In the genomic region with DNA sequence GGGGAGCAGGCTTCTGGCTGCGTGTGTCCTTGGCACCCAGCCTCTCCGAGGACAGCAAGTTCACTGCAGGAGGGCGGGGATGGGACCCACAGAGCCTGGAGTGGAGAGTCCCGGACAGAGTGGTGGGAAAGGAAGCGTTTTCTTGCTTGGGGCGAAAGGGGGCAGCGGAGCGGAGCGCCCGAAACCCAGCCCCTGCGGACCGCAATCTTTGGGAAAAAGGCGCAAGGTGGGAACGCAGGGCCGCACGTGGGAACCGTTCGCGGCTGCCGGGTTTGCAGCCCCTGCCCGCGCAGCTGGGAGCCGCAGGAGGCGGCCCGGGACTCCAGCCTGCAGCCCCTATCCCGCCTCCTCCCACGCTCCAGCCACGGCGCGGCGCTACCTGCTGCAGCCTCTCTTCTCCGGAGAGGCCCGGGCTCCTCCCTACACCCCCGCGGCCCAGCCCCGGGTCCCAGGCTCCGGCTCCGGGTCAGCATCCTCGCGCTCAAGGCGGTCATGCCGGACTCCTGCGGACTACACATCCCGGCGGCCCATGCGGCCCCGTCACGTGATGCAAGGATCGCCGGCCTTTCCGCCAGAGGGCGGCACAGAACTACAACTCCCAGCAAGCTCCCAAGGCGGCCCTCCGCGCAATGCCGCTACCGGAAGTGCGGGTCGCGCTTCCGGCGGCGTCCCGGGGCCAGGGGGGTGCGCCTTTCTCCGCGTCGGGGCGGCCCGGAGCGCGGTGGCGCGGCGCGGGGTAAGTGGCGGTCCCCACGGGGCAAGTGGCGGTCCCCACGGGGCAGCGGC, we compare ENCODE assay signal across 1 cellular context.
A peak's percentile ranks its signal among the peaks of the same experiment; 100 is the strongest.
TF ChIP-seq lines count a peak whose summit lies in the region.

Gene NTHL1, minus strand, starts transcription at position 505 of the 786 bp plus-strand sequence. Its CDS starts 11 bp downstream, at position 494.
Gene TSC2, plus strand, starts transcription at position 656 of the 786 bp plus-strand sequence. CDS start 631 bp downstream, outside the sequence.

TF ChIP-seq in HepG2, 621 proteins besides CTCF, POLR2A, EP300 and RAD21 (continued from another document and continues in another):
- TF ChIP-seq TFE3 (CRISPR knock-in tag; IDR thresholded peaks at IDR 0.05) (peak; percentile 84), KAT7 (CRISPR knock-in tag; IDR thresholded peaks at IDR 0.05; ENCODE audit: borderline replicate concordance) (no peak; the same call in 1 of the 2 replicates), CHCHD3 (CRISPR knock-in tag; IDR thresholded peaks at IDR 0.05) (no peak), ZNF605 (CRISPR knock-in tag; IDR thresholded peaks at IDR 0.05) (peak; percentile 66; the same call in 1 of the 2 replicates), SKIL (CRISPR knock-in tag; IDR thresholded peaks at IDR 0.05; ENCODE audit: borderline replicate concordance) (peak; percentile 48; the same call in 1 of the 2 replicates), ZNF260 (CRISPR knock-in tag; IDR thresholded peaks at IDR 0.05; ENCODE audit: borderline replicate concordance, low read depth) (no peak), MIXL1 (CRISPR knock-in tag; IDR thresholded peaks at IDR 0.05) (peak; percentile 19; the same call in 1 of the 2 replicates), SOX13 (IDR thresholded peaks at IDR 0.05) (no peak), SOX13 (CRISPR knock-in tag; conservative IDR thresholded peaks at IDR 0.05 in 1 of 2, IDR thresholded peaks at IDR 0.05 in 1 of 2) (no peak; a peak in 1 of 4 replicates), ZFP41 (CRISPR knock-in tag; IDR thresholded peaks at IDR 0.05; ENCODE audit: borderline replicate concordance) (no peak), ZNF775 (CRISPR knock-in tag; IDR thresholded peaks at IDR 0.05; ENCODE audit: borderline replicate concordance) (no peak; the same call in 1 of the 2 replicates), ATF1 (CRISPR knock-in tag; IDR thresholded peaks at IDR 0.05) (no peak), EEA1 (CRISPR knock-in tag; IDR thresholded peaks at IDR 0.05; ENCODE audit: borderline replicate concordance) (no peak), ZNF331 (CRISPR knock-in tag; IDR thresholded peaks at IDR 0.05) (no peak; the same call in 1 of the 2 replicates), ZSCAN30 (CRISPR knock-in tag; IDR thresholded peaks at IDR 0.05) (no peak), JUND (CRISPR knock-in tag; IDR thresholded peaks at IDR 0.05) (no peak), EZH2 (conservative IDR thresholded peaks at IDR 0.05; ENCODE audit: low read depth, low read length) (no peak), CHD4 (IDR thresholded peaks at IDR 0.05; ENCODE audit: borderline replicate concordance, low read length) (no peak), ZNF235 (CRISPR knock-in tag; IDR thresholded peaks at IDR 0.05; ENCODE audit: borderline replicate concordance) (0 out of 2 replicates have a peak, but pooled peaks have one; percentile 70), LCORL (IDR thresholded peaks at IDR 0.05) (0 out of 2 replicates have a peak, but pooled peaks have one; percentile 11), LCORL (CRISPR knock-in tag; IDR thresholded peaks at IDR 0.05) (peak; percentile 67), HMGXB3 (CRISPR knock-in tag; IDR thresholded peaks at IDR 0.05; ENCODE audit: borderline replicate concordance) (peak; percentile 38; the same call in 1 of the 2 replicates), ZMYM3 (CRISPR knock-in tag; IDR thresholded peaks at IDR 0.05) (no peak; the same call in 1 of the 2 replicates), ZNF143 (CRISPR knock-in tag; IDR thresholded peaks at IDR 0.05) (peak; percentile 97), WIZ (CRISPR knock-in tag; IDR thresholded peaks at IDR 0.05) (0 out of 2 replicates have a peak, but pooled peaks have one; percentile 44), ZNF746 (CRISPR knock-in tag; IDR thresholded peaks at IDR 0.05) (no peak; the same call in 1 of the 2 replicates), NR3C1 (CRISPR knock-in tag; IDR thresholded peaks at IDR 0.05) (no peak), ZNF577 (CRISPR knock-in tag; IDR thresholded peaks at IDR 0.05; ENCODE audit: borderline replicate concordance, low read depth) (no peak), ZNF292 (CRISPR knock-in tag; IDR thresholded peaks at IDR 0.05; ENCODE audit: borderline replicate concordance, low read depth) (0 out of 2 replicates have a peak, but pooled peaks have one; percentile 16), SIN3A (IDR thresholded peaks at IDR 0.05; ENCODE audit: borderline replicate concordance, low read depth, low read length) (peak; percentile 47; the same call in 1 of the 2 replicates), TFDP2 (CRISPR knock-in tag; IDR thresholded peaks at IDR 0.05) (peak; percentile 75), REXO4 (CRISPR knock-in tag; IDR thresholded peaks at IDR 0.05; ENCODE audit: borderline replicate concordance) (no peak), MTA3 (CRISPR knock-in tag; IDR thresholded peaks at IDR 0.05) (no peak), FOXJ3 (CRISPR knock-in tag; IDR thresholded peaks at IDR 0.05; ENCODE audit: borderline replicate concordance) (no peak), ARNTL (CRISPR knock-in tag; IDR thresholded peaks at IDR 0.05) (peak; percentile 56; the same call in 1 of the 2 replicates), MAFF (IDR thresholded peaks at IDR 0.05; ENCODE audit: low read depth, low read length) (no peak), BORCS8-MEF2B (CRISPR knock-in tag; IDR thresholded peaks at IDR 0.05) (no peak; the same call in none of the 2 replicates), GMEB2 (CRISPR knock-in tag; IDR thresholded peaks at IDR 0.05; ENCODE audit: low read depth) (peak; percentile 89), THYN1 (CRISPR knock-in tag; IDR thresholded peaks at IDR 0.05; ENCODE audit: borderline replicate concordance, low read depth) (no peak), IKZF1 (IDR thresholded peaks at IDR 0.05) (no peak), NFYB (CRISPR knock-in tag; IDR thresholded peaks at IDR 0.05) (no peak; the same call in 1 of the 2 replicates)
- TF ChIP-seq, protein P1, sequence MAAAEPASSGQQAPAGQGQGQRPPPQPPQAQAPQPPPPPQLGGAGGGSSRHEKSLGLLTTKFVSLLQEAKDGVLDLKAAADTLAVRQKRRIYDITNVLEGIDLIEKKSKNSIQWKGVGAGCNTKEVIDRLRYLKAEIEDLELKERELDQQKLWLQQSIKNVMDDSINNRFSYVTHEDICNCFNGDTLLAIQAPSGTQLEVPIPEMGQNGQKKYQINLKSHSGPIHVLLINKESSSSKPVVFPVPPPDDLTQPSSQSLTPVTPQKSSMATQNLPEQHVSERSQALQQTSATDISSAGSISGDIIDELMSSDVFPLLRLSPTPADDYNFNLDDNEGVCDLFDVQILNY (CRISPR knock-in tag; conservative IDR thresholded peaks at IDR 0.05) = no peak
- TF ChIP-seq, protein P2, sequence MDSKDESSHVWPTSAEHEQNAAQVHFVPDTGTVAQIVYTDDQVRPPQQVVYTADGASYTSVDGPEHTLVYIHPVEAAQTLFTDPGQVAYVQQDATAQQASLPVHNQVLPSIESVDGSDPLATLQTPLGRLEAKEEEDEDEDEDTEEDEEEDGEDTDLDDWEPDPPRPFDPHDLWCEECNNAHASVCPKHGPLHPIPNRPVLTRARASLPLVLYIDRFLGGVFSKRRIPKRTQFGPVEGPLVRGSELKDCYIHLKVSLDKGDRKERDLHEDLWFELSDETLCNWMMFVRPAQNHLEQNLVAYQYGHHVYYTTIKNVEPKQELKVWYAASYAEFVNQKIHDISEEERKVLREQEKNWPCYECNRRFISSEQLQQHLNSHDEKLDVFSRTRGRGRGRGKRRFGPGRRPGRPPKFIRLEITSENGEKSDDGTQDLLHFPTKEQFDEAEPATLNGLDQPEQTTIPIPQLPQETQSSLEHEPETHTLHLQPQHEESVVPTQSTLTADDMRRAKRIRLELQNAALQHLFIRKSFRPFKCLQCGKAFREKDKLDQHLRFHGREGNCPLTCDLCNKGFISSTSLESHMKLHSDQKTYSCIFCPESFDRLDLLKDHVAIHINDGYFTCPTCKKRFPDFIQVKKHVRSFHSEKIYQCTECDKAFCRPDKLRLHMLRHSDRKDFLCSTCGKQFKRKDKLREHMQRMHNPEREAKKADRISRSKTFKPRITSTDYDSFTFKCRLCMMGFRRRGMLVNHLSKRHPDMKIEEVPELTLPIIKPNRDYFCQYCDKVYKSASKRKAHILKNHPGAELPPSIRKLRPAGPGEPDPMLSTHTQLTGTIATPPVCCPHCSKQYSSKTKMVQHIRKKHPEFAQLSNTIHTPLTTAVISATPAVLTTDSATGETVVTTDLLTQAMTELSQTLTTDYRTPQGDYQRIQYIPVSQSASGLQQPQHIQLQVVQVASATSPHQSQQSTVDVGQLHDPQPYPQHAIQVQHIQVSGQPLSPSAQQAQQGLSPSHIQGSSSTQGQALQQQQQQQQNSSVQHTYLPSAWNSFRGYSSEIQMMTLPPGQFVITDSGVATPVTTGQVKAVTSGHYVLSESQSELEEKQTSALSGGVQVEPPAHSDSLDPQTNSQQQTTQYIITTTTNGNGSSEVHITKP (CRISPR knock-in tag; IDR thresholded peaks at IDR 0.05; ENCODE audit: low read depth) = peak; percentile 70
- TF ChIP-seq, protein P3, sequence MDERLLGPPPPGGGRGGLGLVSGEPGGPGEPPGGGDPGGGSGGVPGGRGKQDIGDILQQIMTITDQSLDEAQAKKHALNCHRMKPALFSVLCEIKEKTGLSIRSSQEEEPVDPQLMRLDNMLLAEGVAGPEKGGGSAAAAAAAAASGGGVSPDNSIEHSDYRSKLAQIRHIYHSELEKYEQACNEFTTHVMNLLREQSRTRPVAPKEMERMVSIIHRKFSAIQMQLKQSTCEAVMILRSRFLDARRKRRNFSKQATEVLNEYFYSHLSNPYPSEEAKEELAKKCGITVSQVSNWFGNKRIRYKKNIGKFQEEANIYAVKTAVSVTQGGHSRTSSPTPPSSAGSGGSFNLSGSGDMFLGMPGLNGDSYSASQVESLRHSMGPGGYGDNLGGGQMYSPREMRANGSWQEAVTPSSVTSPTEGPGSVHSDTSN (CRISPR knock-in tag; IDR thresholded peaks at IDR 0.05) = no peak
